Comparison of ENCODE assay signal across 1 cellular context in the genomic region with DNA sequence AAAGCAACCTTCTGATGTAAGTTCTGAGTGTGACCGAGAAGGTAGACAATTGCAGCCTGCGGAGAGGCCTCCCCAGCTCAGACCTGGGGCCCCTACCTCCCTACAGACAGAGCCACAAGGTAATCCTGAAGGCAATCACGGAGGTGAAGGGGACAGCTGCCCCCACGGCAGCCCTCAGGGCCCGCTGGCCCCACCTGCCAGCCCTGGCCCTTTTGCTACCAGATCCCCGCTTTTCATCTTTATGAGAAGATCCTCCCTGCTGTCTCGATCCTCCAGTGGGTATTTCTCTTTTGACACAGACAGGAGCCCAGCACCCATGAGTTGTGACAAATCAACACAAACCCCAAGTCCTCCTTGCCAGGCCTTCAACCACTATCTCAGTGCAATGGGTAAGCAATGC.
TF ChIP-seq lines count a peak whose summit lies in the region.

No MANE protein-coding gene starts in this region.

TF ChIP-seq in HEK293, 187 proteins besides CTCF, POLR2A, EP300 and RAD21 (continued from another document):
- no peak for TF ChIP-seq ZNF223 (tag by site-specific recombination; IDR thresholded peaks at IDR 0.05)
- TF ChIP-seq, protein P1, sequence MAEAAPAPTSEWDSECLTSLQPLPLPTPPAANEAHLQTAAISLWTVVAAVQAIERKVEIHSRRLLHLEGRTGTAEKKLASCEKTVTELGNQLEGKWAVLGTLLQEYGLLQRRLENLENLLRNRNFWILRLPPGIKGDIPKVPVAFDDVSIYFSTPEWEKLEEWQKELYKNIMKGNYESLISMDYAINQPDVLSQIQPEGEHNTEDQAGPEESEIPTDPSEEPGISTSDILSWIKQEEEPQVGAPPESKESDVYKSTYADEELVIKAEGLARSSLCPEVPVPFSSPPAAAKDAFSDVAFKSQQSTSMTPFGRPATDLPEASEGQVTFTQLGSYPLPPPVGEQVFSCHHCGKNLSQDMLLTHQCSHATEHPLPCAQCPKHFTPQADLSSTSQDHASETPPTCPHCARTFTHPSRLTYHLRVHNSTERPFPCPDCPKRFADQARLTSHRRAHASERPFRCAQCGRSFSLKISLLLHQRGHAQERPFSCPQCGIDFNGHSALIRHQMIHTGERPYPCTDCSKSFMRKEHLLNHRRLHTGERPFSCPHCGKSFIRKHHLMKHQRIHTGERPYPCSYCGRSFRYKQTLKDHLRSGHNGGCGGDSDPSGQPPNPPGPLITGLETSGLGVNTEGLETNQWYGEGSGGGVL (tag by site-specific recombination; IDR thresholded peaks at IDR 0.05) = no peak
